Comparison of ENCODE assay signal across 17 cellular contexts in genomic region chrX:32995427-32995826, GRCh38.
DNase-seq lines count a peak whose midpoint lies in the region; ATAC-seq and TF ChIP-seq lines count a peak whose summit lies in the region.
"Had no signal": no experiment of that assay in that cellular context is flagged by ENCODE, and none has a peak within 500 bp of the region (broad histone marks: within the 10 kb centered on the region; RNA-seq: fewer than 3 reads in every experiment).

No MANE protein-coding gene starts in this region.

- no peaks in the 10 kb centered on the region for H3K9me3 ChIP-seq in right atrium auricular region
- no peaks in the 10 kb centered on the region for H3K9me3 ChIP-seq in gastrocnemius medialis
- H3K9me3 ChIP-seq in aorta (ENCODE audit: control insufficient read depth, low read length) = no peaks in the 10 kb centered on the region
- H3K9me3 ChIP-seq in prostate gland = no peaks in the 10 kb centered on the region
- H3K9me3 ChIP-seq: BLaER1 treated with 17β-estradiol and CSF1 and Interleukin-3, amounts not matched to agents 10 nM and 100 nM; HAP-1 had no signal

- H3K4me1 ChIP-seq in right atrium auricular region (no peaks in the 10 kb centered on the region), gastrocnemius medialis (no peaks in the 10 kb centered on the region), aorta (ENCODE audit: control insufficient read depth in 1 of 2, insufficient read depth in 2 of 2, low read length in 2 of 2) (no peaks in the 10 kb centered on the region), prostate gland (replicated peaks) (no peaks in the 10 kb centered on the region)
- H3K4me1 ChIP-seq: BLaER1 treated with 17β-estradiol and CSF1 and Interleukin-3, amounts not matched to agents 10 nM and 100 nM; HAP-1 had no signal

- H3K27me3 ChIP-seq in right atrium auricular region = no peaks in the 10 kb centered on the region
- no peaks in the 10 kb centered on the region for H3K27me3 ChIP-seq in gastrocnemius medialis
- H3K27me3 ChIP-seq in aorta (ENCODE audit: control insufficient read depth in 1 of 2, insufficient read depth in 2 of 2, low read length in 1 of 2) = no peaks in the 10 kb centered on the region
- H3K27me3 ChIP-seq in prostate gland (replicated peaks; ENCODE audit: insufficient read depth) = no peaks in the 10 kb centered on the region

- WGBS in aorta, 2 donors = 6 to 26% methylated on average over 3 of the region's 3 CpGs
- 55% methylated on average over 3 of the region's 3 CpGs for WGBS in prostate gland

- H3K4me3 ChIP-seq in right atrium auricular region (no peak overlapping the region), gastrocnemius medialis (no peak overlapping the region), aorta (ENCODE audit: low read length in 2 of 2) (no peak overlapping the region), prostate gland (no peak overlapping the region)
- H3K4me3 ChIP-seq: BLaER1 treated with 17β-estradiol and CSF1 and Interleukin-3, amounts not matched to agents 10 nM and 100 nM; GM23248; HAP-1 had no signal

- in situ Hi-C loops in gastrocnemius medialis (cut with MboI; ENCODE audit: low sequenced_read_pairs in 4 of 4) = no loop called here

- intact Hi-C loops in Right ventricle myocardium superior (cut with DNase I) (no loop called here), gastrocnemius medialis (cut with DNase I; ENCODE audit: low total_unique reads) (no loop called here), aorta (cut with DNase I) (no loop called here), prostate gland (cut with DNase I) (no loop called here)

- TF ChIP-seq CTCF in right atrium auricular region (IDR thresholded peaks at IDR 0.05) (no peak), gastrocnemius medialis (IDR thresholded peaks at IDR 0.05 in 4 of 5, conservative IDR thresholded peaks at IDR 0.05 in 1 of 5) (no peak), prostate gland (IDR thresholded peaks at IDR 0.05) (no peak)

- H3K27ac ChIP-seq in right atrium auricular region = no peak overlapping the region
- peak overlapping the region in 3 of 4 donors; percentile 23 to 61 (median 58) for H3K27ac ChIP-seq in gastrocnemius medialis
- no peak overlapping the region for H3K27ac ChIP-seq in aorta (ENCODE audit: low read depth in 1 of 2, low read length in 2 of 2)
- no peak overlapping the region for H3K27ac ChIP-seq in prostate gland
- H3K27ac ChIP-seq: BLaER1 treated with 17β-estradiol and CSF1 and Interleukin-3, amounts not matched to agents 10 nM and 100 nM; GM23248 had no signal

- H3K36me3 ChIP-seq in right atrium auricular region (no peaks in the 10 kb centered on the region), gastrocnemius medialis (no peaks in the 10 kb centered on the region), aorta (ENCODE audit: control insufficient read depth in 1 of 2, insufficient read depth in 2 of 2, low read length in 1 of 2) (no peaks in the 10 kb centered on the region), prostate gland (no peaks in the 10 kb centered on the region)
- H3K36me3 ChIP-seq: BLaER1 treated with 17β-estradiol and CSF1 and Interleukin-3, amounts not matched to agents 10 nM and 100 nM; HAP-1 had no signal

- TF ChIP-seq POLR2A in gastrocnemius medialis (IDR thresholded peaks at IDR 0.05) (no peak), prostate gland (IDR thresholded peaks at IDR 0.05) (no peak)

- ATAC-seq in Right ventricle myocardium superior (ENCODE audit: poor library complexity) = peak; percentile 58
- ATAC-seq in gastrocnemius medialis = peak; percentile 65 to 66
- peak; percentile 82 for ATAC-seq in aorta (ENCODE audit: low FRiP score)
- no peak for ATAC-seq in HG03439 (IDR thresholded peaks at IDR 0.05; ENCODE audit: unreplicated experiment)
- ATAC-seq: CD8-positive, alpha-beta T cell had no signal

- DNase-seq in Right ventricle myocardium superior (no peak), right atrium auricular region (ENCODE audit: low spot score) (no peak), COLO829 (ENCODE audit: low spot score) (peak; percentile 3), gastrocnemius medialis (no peak), aorta (no peak), prostate gland (ENCODE audit: low spot score) (no peak)
- DNase-seq: 8988T; CD8-positive, alpha-beta T cell; COR-L47; DMS 273 treated with DMSO at 0.1 percent for 48 hours; DMS53; DND-41; EL; GM23248 had no signal

Comparison
In these comparisons a context has a peak if more than half of its experiments do, and no peak if none do; other contexts are left out.
1. H3K27ac ChIP-seq: peak in gastrocnemius medialis (3 of 4); none in right atrium auricular region (0 of 2), aorta (0 of 2) and prostate gland (0 of 2).